ENCODE assay signal across 21 cellular contexts in the genomic region with DNA sequence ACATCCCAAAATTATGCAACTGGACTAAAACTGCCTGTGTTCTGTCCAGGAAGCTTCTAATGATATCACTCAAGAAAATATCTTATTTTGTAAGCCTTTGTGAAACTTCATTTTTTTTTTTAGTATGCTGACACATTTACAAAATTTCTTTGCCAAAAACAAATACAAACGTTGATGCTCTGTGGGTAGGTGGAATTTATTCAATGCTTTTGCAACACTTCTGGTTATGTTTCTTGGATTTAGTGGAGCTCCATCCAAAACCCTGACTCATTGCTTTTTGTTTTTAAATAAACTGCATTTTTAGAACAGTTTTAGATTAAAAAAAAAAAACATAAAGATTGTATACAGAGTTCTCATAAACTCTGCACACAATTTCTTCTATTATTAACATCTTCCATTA.
DNase-seq lines count a peak whose midpoint lies in the region; ATAC-seq, FAIRE-seq and TF ChIP-seq lines count a peak whose summit lies in the region.
"Had no signal": no experiment of that assay in that cellular context is flagged by ENCODE, and none has a peak within 500 bp of the region (broad histone marks: within the 10 kb centered on the region; RNA-seq: fewer than 3 reads in every experiment).

No MANE protein-coding gene starts in this region.

- TF ChIP-seq CTCF in AG10803 (conservative IDR thresholded peaks at IDR 0.05; ENCODE audit: low read length) (no peak), astrocyte (IDR thresholded peaks at IDR 0.05; ENCODE audit: insufficient read depth, low read depth, low read length) (no peak), pancreas (IDR thresholded peaks at IDR 0.05) (no peak)

- CTCF ChIA-PET in activated CD8-positive, alpha-beta memory T cell treated with anti-CD3 and anti-CD28 coated beads, Interleukin-2, amount 10 ng/mL, durations not matched to agents 7 days and 5 days (lab: Charles Lee), result no interaction called here

- intact Hi-C loops in pancreas (cut with DNase I), result no loop called here

- no peaks in the 10 kb centered on the region for H3K27me3 Mint-ChIP-seq in astrocyte (ENCODE audit: low read depth, unreplicated experiment)
- no peaks in the 10 kb centered on the region for H3K27me3 Mint-ChIP-seq in activated CD8-positive, alpha-beta memory T cell treated with anti-CD3 and anti-CD28 coated beads, Interleukin-2, amount 10 ng/mL, durations not matched to agents 7 days and 5 days
- H3K27me3 Mint-ChIP-seq: CD4-positive, CD25-positive, alpha-beta regulatory T cell; CD8-positive, alpha-beta memory T cell had no signal

- H3K4me1 ChIP-seq in astrocyte (ENCODE audit: insufficient read depth, low read length) (no peaks in the 10 kb centered on the region), pancreas (no peaks in the 10 kb centered on the region)
- H3K4me1 ChIP-seq: BE2C had no signal

- no peak overlapping the region for H3K9ac ChIP-seq in astrocyte (ENCODE audit: low read length)

- H3K36me3 ChIP-seq in astrocyte (ENCODE audit: insufficient read depth, low read length), result no peaks in the 10 kb centered on the region
- H3K36me3 ChIP-seq in pancreas, result no peaks in the 10 kb centered on the region
- H3K36me3 ChIP-seq: BE2C had no signal

- H4K20me1 ChIP-seq in astrocyte (ENCODE audit: insufficient read depth, low read length), result no peaks in the 10 kb centered on the region

- no peak overlapping the region for H3K27ac Mint-ChIP-seq in astrocyte (ENCODE audit: unreplicated experiment)
- H3K27ac Mint-ChIP-seq in activated CD8-positive, alpha-beta memory T cell treated with anti-CD3 and anti-CD28 coated beads, Interleukin-2, amount 10 ng/mL, durations not matched to agents 7 days and 5 days, result no peak overlapping the region
- H3K27ac Mint-ChIP-seq: HFFc6 had no signal

- H3K9me3 ChIP-seq in astrocyte (ENCODE audit: insufficient read depth, low read depth, low read length) (no peaks in the 10 kb centered on the region), pancreas (no peaks in the 10 kb centered on the region)
- H3K9me3 ChIP-seq: BE2C had no signal

- no peaks in the 10 kb centered on the region for H3K36me3 Mint-ChIP-seq in astrocyte (ENCODE audit: low read depth, unreplicated experiment)
- H3K36me3 Mint-ChIP-seq in activated CD8-positive, alpha-beta memory T cell treated with anti-CD3 and anti-CD28 coated beads, Interleukin-2, amount 10 ng/mL, durations not matched to agents 7 days and 5 days, result no peaks in the 10 kb centered on the region
- H3K36me3 Mint-ChIP-seq: CD4-positive, CD25-positive, alpha-beta regulatory T cell; CD8-positive, alpha-beta memory T cell had no signal

- H3K27ac ChIP-seq in astrocyte (ENCODE audit: low read depth, low read length) (no peak overlapping the region), pancreas (no peak overlapping the region)
- H3K27ac ChIP-seq: HL-60 had no signal

- no peak overlapping the region for H3K4me2 ChIP-seq in astrocyte (ENCODE audit: low read length)

- H2AFZ ChIP-seq in astrocyte (ENCODE audit: low read depth, low read length), result no peak overlapping the region

- FAIRE-seq in astrocyte (lab: Jason Lieb, UNC), result peak; percentile 59
- FAIRE-seq in pancreas (lab: Jason Lieb, UNC), result no peak

- H3K4me3 Mint-ChIP-seq in astrocyte (ENCODE audit: unreplicated experiment), result no peak overlapping the region
- H3K4me3 Mint-ChIP-seq in activated CD8-positive, alpha-beta memory T cell treated with anti-CD3 and anti-CD28 coated beads, Interleukin-2, amount 10 ng/mL, durations not matched to agents 7 days and 5 days, result no peak overlapping the region
- H3K4me3 Mint-ChIP-seq: CD4-positive, CD25-positive, alpha-beta regulatory T cell; CD8-positive, alpha-beta memory T cell; HFFc6 had no signal

- WGBS in pancreas, 2 donors, result 30 to 31% methylated on average over 1 of the region's 1 CpG

- ATAC-seq in activated CD8-positive, alpha-beta memory T cell treated with anti-CD3 and anti-CD28 coated beads, Interleukin-2, amount 10 ng/mL, durations not matched to agents 7 days and 5 days, result no peak
- ATAC-seq in pancreas, result no peak
- ATAC-seq: HCT116 had no signal

- H3K9me3 Mint-ChIP-seq in astrocyte (ENCODE audit: unreplicated experiment), result no peaks in the 10 kb centered on the region
- H3K9me3 Mint-ChIP-seq in activated CD8-positive, alpha-beta memory T cell treated with anti-CD3 and anti-CD28 coated beads, Interleukin-2, amount 10 ng/mL, durations not matched to agents 7 days and 5 days (ENCODE audit: low read depth), result no peaks in the 10 kb centered on the region
- H3K9me3 Mint-ChIP-seq: CD4-positive, CD25-positive, alpha-beta regulatory T cell; CD8-positive, alpha-beta memory T cell; HFFc6 had no signal

- no peaks in the 10 kb centered on the region for H3K4me1 Mint-ChIP-seq in astrocyte (ENCODE audit: low read depth, unreplicated experiment)
- H3K4me1 Mint-ChIP-seq in activated CD8-positive, alpha-beta memory T cell treated with anti-CD3 and anti-CD28 coated beads, Interleukin-2, amount 10 ng/mL, durations not matched to agents 7 days and 5 days, result no peaks in the 10 kb centered on the region
- H3K4me1 Mint-ChIP-seq: CD8-positive, alpha-beta memory T cell had no signal

- DNase-seq in AG10803 (ENCODE audit: low read depth), result peak; percentile 0
- DNase-seq in astrocyte (ENCODE audit: low read depth), result no peak
- peak; percentile 2 for DNase-seq in inferior parietal cortex (ENCODE audit: extremely low spot score)
- DNase-seq in superior temporal gyrus (ENCODE audit: extremely low spot score), result peak; percentile 11
- no peak for DNase-seq in activated CD8-positive, alpha-beta memory T cell treated with anti-CD3 and anti-CD28 coated beads, Interleukin-2, amount 10 ng/mL, durations not matched to agents 7 days and 5 days
- DNase-seq in DMS53 treated with DMSO at 0.1 percent for 48 hours (lab: John Stamatoyannopoulos, UW; ENCODE audit: unreplicated experiment), result no peak
- no peak for DNase-seq in pancreas
- DNase-seq: 8988T; BE2C; C1 segment of cervical spinal cord; CD4-positive, CD25-positive, alpha-beta regulatory T cell; CD8-positive, alpha-beta memory T cell; COR-L47; DMS 273 treated with DMSO at 0.1 percent for 48 hours; DMS79; GDM1; GOT3; H7; HFFc6 had no signal

- H3K4me3 ChIP-seq in AG10803 (ENCODE audit: low read length), result no peak overlapping the region
- no peak overlapping the region for H3K4me3 ChIP-seq in astrocyte (ENCODE audit: insufficient read depth, low read depth, low read length)
- H3K4me3 ChIP-seq in pancreas, result no peak overlapping the region

- no peaks in the 10 kb centered on the region for H3K79me2 ChIP-seq in astrocyte (ENCODE audit: insufficient read depth, low read length)

- H3K27me3 ChIP-seq in astrocyte (ENCODE audit: insufficient read depth, low read length), result no peaks in the 10 kb centered on the region
- no peaks in the 10 kb centered on the region for H3K27me3 ChIP-seq in pancreas
- H3K27me3 ChIP-seq: BE2C had no signal

Comparison
In these comparisons a context has a peak if more than half of its experiments do, and no peak if none do; other contexts are left out.
1. DNase-seq: peak in AG10803 (single experiment), inferior parietal cortex (single experiment) and superior temporal gyrus (single experiment); none in astrocyte (single experiment), activated CD8-positive, alpha-beta memory T cell treated with anti-CD3 and anti-CD28 coated beads, Interleukin-2, amount 10 ng/mL, durations not matched to agents 7 days and 5 days (single experiment), DMS53 treated with DMSO at 0.1 percent for 48 hours (single experiment) and pancreas (0 of 6).